8 cellular contexts compared by ENCODE assay signal in genomic region chr18:37578886-37579513, GRCh38. TPM values are rescaled to one million over a fixed set of nuclear protein-coding genes. Genes with fewer than 3 reads are reported as not detected.
DNase-seq lines count a peak whose midpoint lies in the region; ATAC-seq and TF ChIP-seq lines count a peak whose summit lies in the region.

No MANE protein-coding gene starts in this region.

- no peaks in the 10 kb centered on the region for H3K36me3 Mint-ChIP-seq in stimulated activated effector memory CD8-positive, alpha-beta T cell treated with anti-CD3 and anti-CD28 coated beads, Interleukin-12 subunit alpha, Interleukin-12 subunit beta, amount 100 ng/mL, for 72 hours
- H3K36me3 Mint-ChIP-seq in CD4-positive, alpha-beta memory T cell = no peaks in the 10 kb centered on the region

- DNase-seq in BJ (ENCODE audit: low read depth) (no peak), LHCN-M2 (ENCODE audit: low read depth) (peak; percentile 21), body of pancreas (peak in 2 of 4 donors; percentile 41 to 44), myocyte (ENCODE audit: low read depth) (peak; percentile 4)
- no peak for DNase-seq in stimulated activated effector memory CD8-positive, alpha-beta T cell treated with anti-CD3 and anti-CD28 coated beads, Interleukin-12 subunit alpha, Interleukin-12 subunit beta, amount 100 ng/mL, for 72 hours (ENCODE audit: low spot score in 2 of 2)
- no peak for DNase-seq in CD4-positive, alpha-beta memory T cell
- no peak for DNase-seq in stimulated activated naive CD8-positive, alpha-beta T cell treated with anti-CD3 and anti-CD28 coated beads, Interleukin-15, amount 100 ng/mL, for 72 hours

- no peak overlapping the region for H3K4me3 Mint-ChIP-seq in stimulated activated effector memory CD8-positive, alpha-beta T cell treated with anti-CD3 and anti-CD28 coated beads, Interleukin-12 subunit alpha, Interleukin-12 subunit beta, amount 100 ng/mL, for 72 hours
- H3K4me3 Mint-ChIP-seq in CD4-positive, alpha-beta memory T cell = peak overlapping the region in 1 of 8 donors; percentile 33
- H3K4me3 Mint-ChIP-seq in stimulated activated naive CD8-positive, alpha-beta T cell treated with anti-CD3 and anti-CD28 coated beads, Interleukin-15, amount 100 ng/mL, for 72 hours = no peak overlapping the region

- H3K36me3 ChIP-seq in BJ (ENCODE audit: control insufficient read depth, insufficient read depth, low read length) (no peaks in the 10 kb centered on the region), body of pancreas (replicated peaks in 1 of 2; ENCODE audit: insufficient read depth in 1 of 2, low read depth in 2 of 2) (no peaks in the 10 kb centered on the region)
- H3K36me3 ChIP-seq in CD4-positive, alpha-beta memory T cell (ENCODE audit: insufficient read depth, low read length) = no peaks in the 10 kb centered on the region

- POLR2A ChIA-PET in BJ (lab: Charles Lee) = no interaction called here
- POLR2A ChIA-PET in CD4-positive, alpha-beta memory T cell (lab: Charles Lee; ENCODE audit: partially characterized antibody) = no interaction called here

- ATAC-seq in GM18868 (IDR thresholded peaks at IDR 0.05; ENCODE audit: unreplicated experiment) (peak; percentile 83), body of pancreas (peak; percentile 53)
- ATAC-seq in stimulated activated effector memory CD8-positive, alpha-beta T cell treated with anti-CD3 and anti-CD28 coated beads, Interleukin-12 subunit alpha, Interleukin-12 subunit beta, amount 100 ng/mL, for 72 hours = no peak
- ATAC-seq in stimulated activated naive CD8-positive, alpha-beta T cell treated with anti-CD3 and anti-CD28 coated beads, Interleukin-15, amount 100 ng/mL, for 72 hours = no peak

- H3K27me3 ChIP-seq in BJ (ENCODE audit: control insufficient read depth, insufficient read depth, low read length) = no peaks in the 10 kb centered on the region
- H3K27me3 ChIP-seq in body of pancreas = no peaks in the 10 kb centered on the region
- H3K27me3 ChIP-seq in CD4-positive, alpha-beta memory T cell (ENCODE audit: insufficient read depth, low read length) = no peaks in the 10 kb centered on the region

- WGBS in body of pancreas, 2 donors = 7 to 9% methylated on average over 14 of the region's 14 CpGs

- TF ChIP-seq CTCF in BJ (IDR thresholded peaks at IDR 0.05; ENCODE audit: insufficient read depth, low read depth, low read length) (peak; percentile 43), body of pancreas (IDR thresholded peaks at IDR 0.05) (peak; percentile 14 to 60 (median 46))

- no peak for TF ChIP-seq POLR2A in body of pancreas (IDR thresholded peaks at IDR 0.05)

- H3K27ac ChIP-seq in body of pancreas = no peak overlapping the region
- H3K27ac ChIP-seq in CD4-positive, alpha-beta memory T cell (ENCODE audit: low read depth, low read length) = no peak overlapping the region

- H3K27me3 Mint-ChIP-seq in CD4-positive, alpha-beta memory T cell = peaks cover 5 to 8% of the 10 kb centered on the region in 2 donors
- peaks cover 33% of the 10 kb centered on the region for H3K27me3 Mint-ChIP-seq in stimulated activated naive CD8-positive, alpha-beta T cell treated with anti-CD3 and anti-CD28 coated beads, Interleukin-15, amount 100 ng/mL, for 72 hours

- no peaks in the 10 kb centered on the region for H3K9me3 ChIP-seq in body of pancreas
- no peaks in the 10 kb centered on the region for H3K9me3 ChIP-seq in CD4-positive, alpha-beta memory T cell (ENCODE audit: control insufficient read depth in 1 of 2, low read length in 2 of 2)

- CTCF ChIA-PET in BJ (lab: Yijun Ruan, JAX) = interaction anchor here (0.7 to 1.4 kb wide), 2 partner anchors 10 to 14 kb away, joined by 3 to 6 read pairs; no protein-coding TSS in a partner anchor
- CTCF ChIA-PET in CD4-positive, alpha-beta memory T cell (lab: Charles Lee; ENCODE audit: partially characterized antibody) = no interaction called here

- no peak overlapping the region for H3K27ac Mint-ChIP-seq in stimulated activated effector memory CD8-positive, alpha-beta T cell treated with anti-CD3 and anti-CD28 coated beads, Interleukin-12 subunit alpha, Interleukin-12 subunit beta, amount 100 ng/mL, for 72 hours
- H3K27ac Mint-ChIP-seq in CD4-positive, alpha-beta memory T cell = no peak overlapping the region
- no peak overlapping the region for H3K27ac Mint-ChIP-seq in stimulated activated naive CD8-positive, alpha-beta T cell treated with anti-CD3 and anti-CD28 coated beads, Interleukin-15, amount 100 ng/mL, for 72 hours

- no peaks in the 10 kb centered on the region for H3K4me1 Mint-ChIP-seq in stimulated activated effector memory CD8-positive, alpha-beta T cell treated with anti-CD3 and anti-CD28 coated beads, Interleukin-12 subunit alpha, Interleukin-12 subunit beta, amount 100 ng/mL, for 72 hours
- peaks cover 0 to 2% (median 0%) of the 10 kb centered on the region in 4 donors for H3K4me1 Mint-ChIP-seq in CD4-positive, alpha-beta memory T cell
- no peaks in the 10 kb centered on the region for H3K4me1 Mint-ChIP-seq in stimulated activated naive CD8-positive, alpha-beta T cell treated with anti-CD3 and anti-CD28 coated beads, Interleukin-15, amount 100 ng/mL, for 72 hours

- H3K4me3 ChIP-seq in BJ (ENCODE audit: low read depth, low read length) (no peak overlapping the region), body of pancreas (no peak overlapping the region)
- H3K4me3 ChIP-seq in CD4-positive, alpha-beta memory T cell (ENCODE audit: low read length in 2 of 2) = no peak overlapping the region

- H3K4me1 ChIP-seq in body of pancreas = no peaks in the 10 kb centered on the region
- no peaks in the 10 kb centered on the region for H3K4me1 ChIP-seq in CD4-positive, alpha-beta memory T cell (ENCODE audit: insufficient read depth, low read length)

- intact Hi-C loops in body of pancreas (cut with DNase I) = no loop called here
- intact Hi-C loops in CD4-positive, alpha-beta memory T cell (cut with micrococcal nuclease) = no loop called here

- H3K9me3 Mint-ChIP-seq in stimulated activated effector memory CD8-positive, alpha-beta T cell treated with anti-CD3 and anti-CD28 coated beads, Interleukin-12 subunit alpha, Interleukin-12 subunit beta, amount 100 ng/mL, for 72 hours = peaks cover 13% of the 10 kb centered on the region
- peaks cover 0 to 4% (median under 1%) of the 10 kb centered on the region in 8 donors for H3K9me3 Mint-ChIP-seq in CD4-positive, alpha-beta memory T cell
- peaks cover 0 to 4% of the 10 kb centered on the region in 2 donors for H3K9me3 Mint-ChIP-seq in stimulated activated naive CD8-positive, alpha-beta T cell treated with anti-CD3 and anti-CD28 coated beads, Interleukin-15, amount 100 ng/mL, for 72 hours

RNA-seq across cellular contexts. Expression of gene CELF4, which starts 13.4 kb away (rescaled TPM):
- not detected in 2 replicates for polyA plus RNA-seq in BJ (2011; rRNA removed)
- not detected in 2 replicates for polyA minus RNA-seq in BJ (2011; rRNA and poly(A)+ RNA removed)
- total RNA-seq in LHCN-M2 (2014; rRNA removed) = not detected in 2 replicates
- 0.01 TPM for polyA plus RNA-seq in LHCN-M2 (2012)
- 1 to 10 TPM; 3.3 to 4.7 TPM for total RNA-seq in body of pancreas
- not detected in 2 replicates for total RNA-seq in myocyte
- polyA plus RNA-seq in myocyte (2012) = 0.09 TPM
- not detected for total RNA-seq in CD4-positive, alpha-beta memory T cell
- polyA plus RNA-seq in CD4-positive, alpha-beta memory T cell = under 1 TPM in 1 of 2 donors, not detected in 1; 0.23 TPM

Comparison
In these comparisons a context has a peak if more than half of its experiments do, and no peak if none do; other contexts are left out.
1. DNase-seq: peak in LHCN-M2 (single experiment) and myocyte (single experiment); none in BJ (single experiment), stimulated activated effector memory CD8-positive, alpha-beta T cell treated with anti-CD3 and anti-CD28 coated beads, Interleukin-12 subunit alpha, Interleukin-12 subunit beta, amount 100 ng/mL, for 72 hours (0 of 2), CD4-positive, alpha-beta memory T cell (0 of 5) and stimulated activated naive CD8-positive, alpha-beta T cell treated with anti-CD3 and anti-CD28 coated beads, Interleukin-15, amount 100 ng/mL, for 72 hours (0 of 2).
2. ATAC-seq: peak in GM18868 (single experiment) and body of pancreas (single experiment); none in stimulated activated effector memory CD8-positive, alpha-beta T cell treated with anti-CD3 and anti-CD28 coated beads, Interleukin-12 subunit alpha, Interleukin-12 subunit beta, amount 100 ng/mL, for 72 hours (single experiment) and stimulated activated naive CD8-positive, alpha-beta T cell treated with anti-CD3 and anti-CD28 coated beads, Interleukin-15, amount 100 ng/mL, for 72 hours (single experiment).